In genomic region chr2:43707255-43707654, GRCh38 we compare ENCODE assay signal across 10 cellular contexts. TPM values are rescaled to one million over a fixed set of nuclear protein-coding genes. Genes with fewer than 3 reads are reported as not detected.
DNase-seq lines count a peak whose midpoint lies in the region; ATAC-seq, FAIRE-seq and TF ChIP-seq lines count a peak whose summit lies in the region.
"Had no signal": no experiment of that assay in that cellular context is flagged by ENCODE, and none has a peak within 500 bp of the region (broad histone marks: within the 10 kb centered on the region; RNA-seq: fewer than 3 reads in every experiment).

No MANE protein-coding gene starts in this region.

- H3K36me3 ChIP-seq in astrocyte (ENCODE audit: insufficient read depth, low read length) (no peaks in the 10 kb centered on the region), tibial artery (peaks cover 26 to 44% (median 39%) of the 10 kb centered on the region in 3 donors)

- intact Hi-C loops in tibial artery (cut with DNase I; ENCODE audit: low total_unique reads): no loop called here

- DNase-seq in HFF-Myc (ENCODE audit: extremely low read depth, low read depth): peak; percentile 55
- peak; percentile 80 for DNase-seq in astrocyte (ENCODE audit: low read depth)
- DNase-seq in iris pigment epithelial cell (ENCODE audit: low read depth): peak; percentile 89
- peak; percentile 73 to 77 for DNase-seq in tibial artery
- DNase-seq in activated T-cell treated with anti-CD3 and anti-CD28 coated beads, Interleukin-2, amount 50 U/mL, for 1 hour: no peak
- DNase-seq in NCI-H345 (lab: John Stamatoyannopoulos, UW): no peak
- DNase-seq in NCI-H345 treated with DMSO at 0.1 percent for 48 hours (lab: John Stamatoyannopoulos, UW; ENCODE audit: unreplicated experiment): no peak
- no peak for DNase-seq in activated T-cell treated with anti-CD3 and anti-CD28 coated beads, Interleukin-2, amount 50 U/mL, for 72 hours
- DNase-seq: activated gamma-delta T cell treated with Interleukin-2 at 50 U/mL for 16 hours had no signal

- H3K27ac ChIP-seq in astrocyte (ENCODE audit: low read depth, low read length) (no peak overlapping the region), tibial artery (no peak overlapping the region)

- H3K4me3 ChIP-seq in HFF-Myc (replicated peaks; ENCODE audit: low read depth, low read length) (no peak overlapping the region), astrocyte (ENCODE audit: insufficient read depth, low read depth, low read length) (no peak overlapping the region), tibial artery (no peak overlapping the region)
- H3K4me3 ChIP-seq: esophagus muscularis mucosa had no signal

- no peaks in the 10 kb centered on the region for H3K9me3 ChIP-seq in astrocyte (ENCODE audit: insufficient read depth, low read depth, low read length)
- no peaks in the 10 kb centered on the region for H3K9me3 ChIP-seq in tibial artery
- H3K9me3 ChIP-seq: esophagus muscularis mucosa had no signal

- H3K4me1 ChIP-seq in astrocyte (ENCODE audit: insufficient read depth, low read length) (peaks cover 10% of the 10 kb centered on the region), tibial artery (no peaks in the 10 kb centered on the region)
- H3K4me1 ChIP-seq: esophagus muscularis mucosa had no signal

- peaks cover 6% of the 10 kb centered on the region for H3K4me1 Mint-ChIP-seq in astrocyte (ENCODE audit: low read depth, unreplicated experiment)
- H3K4me1 Mint-ChIP-seq in activated T-cell treated with anti-CD3 and anti-CD28 coated beads, Interleukin-2, amount 50 U/mL, for 72 hours (ENCODE audit: low read depth): no peaks in the 10 kb centered on the region

- no peak overlapping the region for H3K9ac ChIP-seq in astrocyte (ENCODE audit: low read length)

- H3K4me3 Mint-ChIP-seq in astrocyte (ENCODE audit: unreplicated experiment): no peak overlapping the region
- H3K4me3 Mint-ChIP-seq in activated T-cell treated with anti-CD3 and anti-CD28 coated beads, Interleukin-2, amount 50 U/mL, for 72 hours: no peak overlapping the region

- no peak for ATAC-seq in activated T-cell treated with anti-CD3 and anti-CD28 coated beads, Interleukin-2, amount 50 U/mL, for 72 hours (replicated peaks in 1 of 2)

- no peak for FAIRE-seq in astrocyte (lab: Jason Lieb, UNC)

- H3K9me3 Mint-ChIP-seq in astrocyte (ENCODE audit: unreplicated experiment): no peaks in the 10 kb centered on the region
- no peaks in the 10 kb centered on the region for H3K9me3 Mint-ChIP-seq in activated T-cell treated with anti-CD3 and anti-CD28 coated beads, Interleukin-2, amount 50 U/mL, for 72 hours

- TF ChIP-seq CTCF in HFF-Myc (IDR thresholded peaks at IDR 0.05; ENCODE audit: low read depth, low read length, missing control alignments): no peak
- TF ChIP-seq CTCF in astrocyte (IDR thresholded peaks at IDR 0.05; ENCODE audit: insufficient read depth, low read depth, low read length): no peak
- no peak for TF ChIP-seq CTCF in tibial artery (IDR thresholded peaks at IDR 0.05)

- no peaks in the 10 kb centered on the region for H3K27me3 Mint-ChIP-seq in astrocyte (ENCODE audit: low read depth, unreplicated experiment)
- no peaks in the 10 kb centered on the region for H3K27me3 Mint-ChIP-seq in activated T-cell treated with anti-CD3 and anti-CD28 coated beads, Interleukin-2, amount 50 U/mL, for 72 hours (ENCODE audit: low read depth)

- no peak overlapping the region for H2AFZ ChIP-seq in astrocyte (ENCODE audit: low read depth, low read length)

- peak overlapping the region; percentile 58 for H3K27ac Mint-ChIP-seq in astrocyte (ENCODE audit: unreplicated experiment)
- H3K27ac Mint-ChIP-seq in activated T-cell treated with anti-CD3 and anti-CD28 coated beads, Interleukin-2, amount 50 U/mL, for 72 hours: no peak overlapping the region

- peak overlapping the region; percentile 17 for H3K4me2 ChIP-seq in astrocyte (ENCODE audit: low read length)

- H4K20me1 ChIP-seq in astrocyte (ENCODE audit: insufficient read depth, low read length): no peaks in the 10 kb centered on the region

- H3K36me3 Mint-ChIP-seq in astrocyte (ENCODE audit: low read depth, unreplicated experiment): no peaks in the 10 kb centered on the region
- no peaks in the 10 kb centered on the region for H3K36me3 Mint-ChIP-seq in activated T-cell treated with anti-CD3 and anti-CD28 coated beads, Interleukin-2, amount 50 U/mL, for 72 hours (ENCODE audit: insufficient read depth in 2 of 2)

- no peaks in the 10 kb centered on the region for H3K79me2 ChIP-seq in astrocyte (ENCODE audit: insufficient read depth, low read length)

- H3K27me3 ChIP-seq in astrocyte (ENCODE audit: insufficient read depth, low read length) (no peaks in the 10 kb centered on the region), tibial artery (no peaks in the 10 kb centered on the region)
- H3K27me3 ChIP-seq: esophagus muscularis mucosa had no signal

RNA-seq across cellular contexts. Expression of gene C1GALT1C1L, which starts 31.0 kb away (rescaled TPM):
- total RNA-seq in astrocyte: not detected in 2 replicates
- total RNA-seq in activated T-cell treated with anti-CD3 and anti-CD28 coated beads, Interleukin-2, amount 50 U/mL, for 72 hours: under 1 TPM in 1 of 2 donors, not detected in 1; 0.48 TPM

Comparison
In these comparisons a context has a peak if more than half of its experiments do, and no peak if none do; other contexts are left out.
1. DNase-seq: peak in HFF-Myc (single experiment), astrocyte (single experiment), iris pigment epithelial cell (single experiment) and tibial artery (2 of 2); none in activated T-cell treated with anti-CD3 and anti-CD28 coated beads, Interleukin-2, amount 50 U/mL, for 1 hour (single experiment), NCI-H345 (single experiment), NCI-H345 treated with DMSO at 0.1 percent for 48 hours (single experiment) and activated T-cell treated with anti-CD3 and anti-CD28 coated beads, Interleukin-2, amount 50 U/mL, for 72 hours (0 of 2).